Comparison of ENCODE assay signal across 8 cellular contexts in genomic region chr1:224592636-224593579, GRCh38. TPM values are rescaled to one million over a fixed set of nuclear protein-coding genes. Genes with fewer than 3 reads are reported as not detected.
DNase-seq lines count a peak whose midpoint lies in the region; ATAC-seq, FAIRE-seq and TF ChIP-seq lines count a peak whose summit lies in the region.

No MANE protein-coding gene starts in this region.

- 66% methylated on average over 6 of the region's 6 CpGs for WGBS in right cardiac atrium

- no peaks in the 10 kb centered on the region for H3K4me1 ChIP-seq in right cardiac atrium (ENCODE audit: control insufficient read depth, insufficient read depth, low read length)

- no peaks in the 10 kb centered on the region for H3K27me3 ChIP-seq in right cardiac atrium (ENCODE audit: control insufficient read depth, insufficient read depth)

- intact Hi-C loops in Right ventricle myocardium inferior (cut with DNase I) (no loop called here), right cardiac atrium (cut with DNase I) (no loop called here)

- H3K27ac ChIP-seq in right cardiac atrium (ENCODE audit: low read length) = no peak overlapping the region

- TF ChIP-seq POLR2A in GM12891 (IDR thresholded peaks at IDR 0.05; ENCODE audit: low read depth, low read length) = no peak

- no peak for TF ChIP-seq CTCF in epithelial cell of esophagus (IDR thresholded peaks at IDR 0.05; ENCODE audit: insufficient read depth, low read depth, low read length, missing control alignments)

- no peaks in the 10 kb centered on the region for H3K9me3 ChIP-seq in right cardiac atrium (ENCODE audit: control insufficient read depth, low read length)

- FAIRE-seq in GM12891 (lab: Jason Lieb, UNC) = no peak

- H3K4me3 ChIP-seq in right cardiac atrium (ENCODE audit: low read length) = no peak overlapping the region
- H3K4me3 ChIP-seq in epithelial cell of esophagus (ENCODE audit: low read length) = no peak overlapping the region

- ATAC-seq in Right ventricle myocardium inferior = peak; percentile 46
- ATAC-seq in right cardiac atrium = no peak
- ATAC-seq in HG03521 (IDR thresholded peaks at IDR 0.05; ENCODE audit: unreplicated experiment) = no peak

- DNase-seq in Right ventricle myocardium inferior (ENCODE audit: missing footprints) = no peak
- DNase-seq in right cardiac atrium = no peak
- DNase-seq in NCI-H526 treated with DMSO at 0.1 percent for 48 hours (lab: John Stamatoyannopoulos, UW) = peak; percentile 56
- peak; percentile 61 for DNase-seq in epithelial cell of esophagus (ENCODE audit: low read depth)
- no peak for DNase-seq in GM12891 (ENCODE audit: insufficient read length, low spot score)
- no peak for DNase-seq in activated effector memory CD4-positive, alpha-beta T cell treated with Interleukin-2 at 50 U/mL for 16 hours
- no peak for DNase-seq in NCI-H146 (lab: John Stamatoyannopoulos, UW)

TF ChIP-seq in GM12891, 5 proteins besides CTCF, POLR2A, EP300 and RAD21:
- TF ChIP-seq PAX5 (IDR thresholded peaks at IDR 0.05; ENCODE audit: insufficient read depth, low read length, severe bottlenecking) = no peak
- no peak; the same call in 1 of the 2 replicates for TF ChIP-seq SPI1 (IDR thresholded peaks at IDR 0.05; ENCODE audit: low read depth, low read length)
- no peak for TF ChIP-seq TAF1 (IDR thresholded peaks at IDR 0.05; ENCODE audit: low read depth, low read length)
- no peak for TF ChIP-seq POLR2AphosphoS5 (IDR thresholded peaks at IDR 0.05; ENCODE audit: low read depth, low read length)
- no peak for TF ChIP-seq POU2F2 (IDR thresholded peaks at IDR 0.05; ENCODE audit: low read depth, low read length)
TF ChIP-seq in GM12891: peak in this region for 0.

RNA-seq across cellular contexts. Expression of gene CNIH3, which starts 23.2 kb away (rescaled TPM):
- 1.2 TPM for total RNA-seq in Right ventricle myocardium inferior
- 1 to 10 TPM; 1.2 to 2.3 (median 1.7) TPM for total RNA-seq in right cardiac atrium
- 0.66 TPM for polyA plus RNA-seq in right cardiac atrium
- polyA plus RNA-seq in GM12891 (2012; ENCODE audit: low read depth, missing spikeins) = 2.2 TPM

Comparison
In these comparisons a context has a peak if more than half of its experiments do, and no peak if none do; other contexts are left out.
1. DNase-seq: peak in NCI-H526 treated with DMSO at 0.1 percent for 48 hours (single experiment) and epithelial cell of esophagus (single experiment); none in Right ventricle myocardium inferior (single experiment), right cardiac atrium (0 of 3), GM12891 (single experiment), activated effector memory CD4-positive, alpha-beta T cell treated with Interleukin-2 at 50 U/mL for 16 hours (single experiment) and NCI-H146 (single experiment).